15 cellular contexts compared by ENCODE assay signal in the genomic region with DNA sequence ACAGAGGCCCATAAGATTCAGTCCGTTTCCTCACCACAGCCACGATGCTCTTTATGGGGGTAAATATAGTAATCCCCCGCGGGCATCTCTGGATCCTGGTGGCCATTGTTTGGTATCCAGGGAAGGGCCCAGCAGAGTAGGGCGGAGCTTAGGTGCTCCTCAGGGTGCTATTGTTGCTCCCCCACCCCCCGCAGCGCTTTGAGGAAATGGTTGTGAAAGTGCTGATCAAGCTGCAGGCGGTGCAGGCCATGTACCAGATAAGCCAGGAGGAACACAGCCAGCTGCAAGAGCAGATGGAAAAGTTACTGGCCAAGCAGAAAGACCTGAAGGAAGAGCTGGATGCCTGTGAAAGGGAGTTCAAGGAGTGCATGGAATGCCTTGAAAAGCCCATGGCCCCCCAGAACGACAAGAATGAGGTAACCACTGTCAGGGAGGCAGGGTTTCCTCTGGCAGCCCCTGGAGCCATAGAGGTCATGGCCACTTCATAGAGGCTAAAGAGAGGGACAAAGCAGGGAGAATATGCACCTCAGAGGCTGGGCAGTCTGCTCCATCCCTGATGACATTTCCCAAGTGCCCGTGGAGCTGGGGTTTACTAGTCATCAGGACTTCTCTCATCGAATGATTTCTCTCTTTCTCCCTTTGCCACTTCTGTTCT. TPM values are rescaled to one million over a fixed set of nuclear protein-coding genes. Genes with fewer than 3 reads are reported as not detected.
A peak's percentile ranks its signal among the peaks of the same experiment; 100 is the strongest.
DNase-seq lines count a peak whose midpoint lies in the region; ATAC-seq and TF ChIP-seq lines count a peak whose summit lies in the region.
"Had no signal": no experiment of that assay in that cellular context is flagged by ENCODE, and none has a peak within 500 bp of the region (broad histone marks: within the 10 kb centered on the region; RNA-seq: fewer than 3 reads in every experiment).

No MANE protein-coding gene starts in this region.

- no peak for TF ChIP-seq CTCF in mucosa of descending colon (IDR thresholded peaks at IDR 0.05)

- H3K9me3 Mint-ChIP-seq in activated naive CD8-positive, alpha-beta T cell treated with anti-CD3 and anti-CD28 coated beads, Interleukin-2, amount 50 U/mL, for 24 hours = no peaks in the 10 kb centered on the region
- H3K9me3 Mint-ChIP-seq: activated naive CD4-positive, alpha-beta T cell treated with anti-CD3 and anti-CD28 coated beads, Interleukin-2, amount 50 U/mL, for 24 hours; CD4-positive, alpha-beta T cell had no signal

- no peaks in the 10 kb centered on the region for H3K36me3 ChIP-seq in mucosa of descending colon (ENCODE audit: low read depth)

- H3K4me3 Mint-ChIP-seq in activated naive CD8-positive, alpha-beta T cell treated with anti-CD3 and anti-CD28 coated beads, Interleukin-2, amount 50 U/mL, for 24 hours = no peak overlapping the region
- H3K4me3 Mint-ChIP-seq: activated naive CD4-positive, alpha-beta T cell treated with anti-CD3 and anti-CD28 coated beads, Interleukin-2, amount 50 U/mL, for 24 hours; CD4-positive, alpha-beta T cell had no signal

- DNase-seq in GF-D8 (lab: John Stamatoyannopoulos, UW) = peak; percentile 27
- DNase-seq in NCI-H2107 treated with DMSO at 0.1 percent for 48 hours (lab: John Stamatoyannopoulos, UW; ENCODE audit: unreplicated experiment) = peak; percentile 92
- DNase-seq in amniotic epithelial cell (ENCODE audit: low read depth) = peak; percentile 54
- peak in 2 of 3 donors; percentile 42 to 43 for DNase-seq in mucosa of descending colon
- DNase-seq in activated naive CD8-positive, alpha-beta T cell treated with anti-CD3 and anti-CD28 coated beads, Interleukin-2, amount 50 U/mL, for 24 hours = no peak
- DNase-seq in amniotic stem cell (lab: John Stamatoyannopoulos, UW) = no peak
- DNase-seq: CD4-positive, alpha-beta T cell; mesendoderm; NCI-H1930; SHP77 treated with DMSO at 0.1 percent for 48 hours had no signal

- H3K27me3 Mint-ChIP-seq in activated naive CD8-positive, alpha-beta T cell treated with anti-CD3 and anti-CD28 coated beads, Interleukin-2, amount 50 U/mL, for 24 hours = no peaks in the 10 kb centered on the region
- H3K27me3 Mint-ChIP-seq: activated naive CD4-positive, alpha-beta T cell treated with anti-CD3 and anti-CD28 coated beads, Interleukin-2, amount 50 U/mL, for 24 hours; CD4-positive, alpha-beta T cell had no signal

- no peaks in the 10 kb centered on the region for H3K4me1 Mint-ChIP-seq in activated naive CD8-positive, alpha-beta T cell treated with anti-CD3 and anti-CD28 coated beads, Interleukin-2, amount 50 U/mL, for 24 hours
- H3K4me1 Mint-ChIP-seq: activated naive CD4-positive, alpha-beta T cell treated with anti-CD3 and anti-CD28 coated beads, Interleukin-2, amount 50 U/mL, for 24 hours had no signal

- H3K27ac Mint-ChIP-seq in activated naive CD8-positive, alpha-beta T cell treated with anti-CD3 and anti-CD28 coated beads, Interleukin-2, amount 50 U/mL, for 24 hours = no peak overlapping the region
- H3K27ac Mint-ChIP-seq: activated naive CD4-positive, alpha-beta T cell treated with anti-CD3 and anti-CD28 coated beads, Interleukin-2, amount 50 U/mL, for 24 hours; CD4-positive, alpha-beta T cell had no signal

- H3K9me3 ChIP-seq in mucosa of descending colon = no peaks in the 10 kb centered on the region

- no peaks in the 10 kb centered on the region for H3K4me1 ChIP-seq in mucosa of descending colon (ENCODE audit: low read depth)

- no peak overlapping the region for H3K4me3 ChIP-seq in mucosa of descending colon

- intact Hi-C loops in mucosa of descending colon (cut with DNase I, micrococcal nuclease) = no loop called here

- ATAC-seq in mucosa of descending colon = peak; percentile 65
- ATAC-seq in GM19467 (IDR thresholded peaks at IDR 0.05; ENCODE audit: unreplicated experiment) = no peak
- no peak for ATAC-seq in GM18873 (IDR thresholded peaks at IDR 0.05; ENCODE audit: low FRiP score, unreplicated experiment)
- ATAC-seq in activated naive CD8-positive, alpha-beta T cell treated with anti-CD3 and anti-CD28 coated beads, Interleukin-2, amount 50 U/mL, for 24 hours = no peak

- no peaks in the 10 kb centered on the region for H3K36me3 Mint-ChIP-seq in activated naive CD8-positive, alpha-beta T cell treated with anti-CD3 and anti-CD28 coated beads, Interleukin-2, amount 50 U/mL, for 24 hours (ENCODE audit: low read depth)
- H3K36me3 Mint-ChIP-seq: activated naive CD4-positive, alpha-beta T cell treated with anti-CD3 and anti-CD28 coated beads, Interleukin-2, amount 50 U/mL, for 24 hours had no signal

RNA-seq across cellular contexts. Expression of gene FLNC, which starts 17.6 kb away (rescaled TPM):
- 100 to 1,000 TPM in 1 of 3 donors, 10 to 100 TPM in 1, 1 to 10 TPM in 1; 6.9 to 267 (median 15.0) TPM for total RNA-seq in mucosa of descending colon

RNA-seq across cellular contexts. Expression of gene CCDC136, which starts 20.9 kb away (rescaled TPM):
- 10 to 100 TPM in 1 of 3 donors, 1 to 10 TPM in 2; 2.1 to 37.7 (median 4.1) TPM for total RNA-seq in mucosa of descending colon

RNA-seq across cellular contexts. Expression of gene OPN1SW, which starts 37.0 kb away (rescaled TPM):
- total RNA-seq in mucosa of descending colon = not detected
- total RNA-seq: CD4-positive, alpha-beta T cell; glomerular endothelial cell; temporal lobe had no signal

RNA-seq across cellular contexts. Expression of gene ATP6V1F, which starts 50.0 kb away (rescaled TPM):
- 10 to 100 TPM; 55.6 to 85.5 (median 82.4) TPM for total RNA-seq in mucosa of descending colon

Comparison
In these comparisons a context has a peak if more than half of its experiments do, and no peak if none do; other contexts are left out.
1. DNase-seq: peak in GF-D8 (single experiment), NCI-H2107 treated with DMSO at 0.1 percent for 48 hours (single experiment), amniotic epithelial cell (single experiment) and mucosa of descending colon (2 of 3); none in activated naive CD8-positive, alpha-beta T cell treated with anti-CD3 and anti-CD28 coated beads, Interleukin-2, amount 50 U/mL, for 24 hours (single experiment) and amniotic stem cell (single experiment).